ENCODE assay signal across 8 cellular contexts in genomic region chr17:30379303-30380105, GRCh38. TPM values are rescaled to one million over a fixed set of nuclear protein-coding genes. Genes with fewer than 3 reads are reported as not detected.
DNase-seq lines count a peak whose midpoint lies in the region; ATAC-seq and TF ChIP-seq lines count a peak whose summit lies in the region.

No MANE protein-coding gene starts in this region.

- H3K9ac ChIP-seq in OCI-LY3 (ENCODE audit: low read length): peak overlapping the region; percentile 72

- no peaks in the 10 kb centered on the region for H3K27me3 Mint-ChIP-seq in activated naive CD8-positive, alpha-beta T cell

- H2AFZ ChIP-seq in OCI-LY3 (ENCODE audit: low read depth, low read length): peak overlapping the region; percentile 80; the same call in 1 of the 2 replicates

- H3K4me3 ChIP-seq in HAP-1 (peak overlapping the region; percentile 83), OCI-LY3 (ENCODE audit: low read length) (peak overlapping the region; percentile 85), heart left ventricle (peak overlapping the region; percentile 73 to 97 (median 88)), retinal pigment epithelial cell (ENCODE audit: low read length) (peak overlapping the region; percentile 70)

- H3K27ac ChIP-seq in OCI-LY3 (ENCODE audit: low read length): no peak overlapping the region
- H3K27ac ChIP-seq in heart left ventricle: peak overlapping the region; percentile 71 to 93 (median 89)

- H3K4me1 ChIP-seq in HAP-1 (peaks cover 40% of the 10 kb centered on the region), OCI-LY3 (ENCODE audit: low read length) (peaks cover 21% of the 10 kb centered on the region), heart left ventricle (peaks cover 0 to 60% (median 40%) of the 10 kb centered on the region in 12 donors)

- peak overlapping the region; percentile 64 for H3K27ac Mint-ChIP-seq in activated naive CD8-positive, alpha-beta T cell

- no peak for TF ChIP-seq POLR2A in heart left ventricle (IDR thresholded peaks at IDR 0.05)

- no peak for TF ChIP-seq CTCF in OCI-LY3 (IDR thresholded peaks at IDR 0.05; ENCODE audit: low read depth, low read length)
- no peak for TF ChIP-seq CTCF in heart left ventricle (IDR thresholded peaks at IDR 0.05)
- no peak for TF ChIP-seq CTCF in retinal pigment epithelial cell (conservative IDR thresholded peaks at IDR 0.05; ENCODE audit: low read depth, low read length)

- H3K79me2 ChIP-seq in OCI-LY3 (ENCODE audit: low read length): no peaks in the 10 kb centered on the region

- peak overlapping the region; percentile 91 for H3K4me3 Mint-ChIP-seq in activated naive CD8-positive, alpha-beta T cell

- H3K9me3 Mint-ChIP-seq in activated naive CD8-positive, alpha-beta T cell (ENCODE audit: low read depth): no peaks in the 10 kb centered on the region

- H4K20me1 ChIP-seq in OCI-LY3 (ENCODE audit: insufficient read depth, low read length): peaks cover 13% of the 10 kb centered on the region; the same call in 1 of the 2 replicates

- H3K4me1 Mint-ChIP-seq in activated naive CD8-positive, alpha-beta T cell (ENCODE audit: low read depth): peaks cover 67% of the 10 kb centered on the region

- no peaks in the 10 kb centered on the region for H3K9me3 ChIP-seq in HAP-1
- H3K9me3 ChIP-seq in OCI-LY3 (ENCODE audit: insufficient read depth, low read length): no peaks in the 10 kb centered on the region
- H3K9me3 ChIP-seq in heart left ventricle: no peaks in the 10 kb centered on the region

- H3K36me3 Mint-ChIP-seq in activated naive CD8-positive, alpha-beta T cell: peaks cover 2% of the 10 kb centered on the region

- H3K36me3 ChIP-seq in HAP-1 (replicated peaks): no peaks in the 10 kb centered on the region
- H3K36me3 ChIP-seq in OCI-LY3 (replicated peaks; ENCODE audit: low read depth, low read length): no peaks in the 10 kb centered on the region
- H3K36me3 ChIP-seq in heart left ventricle: no peaks in the 10 kb centered on the region

- in situ Hi-C loops in HAP-1 (cut with MboI; ENCODE audit: low sequenced_read_pairs): no loop called here

- WGBS in heart left ventricle, 4 donors: 1 to 4% (median 1%) methylated on average over 12 to 69 of the region's 69 CpGs

- peak overlapping the region; percentile 93 for H3K4me2 ChIP-seq in OCI-LY3 (ENCODE audit: low read length)

- H3K27me3 ChIP-seq in HAP-1 (ENCODE audit: low read depth) (no peaks in the 10 kb centered on the region), OCI-LY3 (ENCODE audit: low read depth, low read length) (peaks cover 15% of the 10 kb centered on the region), heart left ventricle (no peaks in the 10 kb centered on the region)

- ATAC-seq in heart left ventricle: peak in 3 of 4 donors; percentile 1 to 12 (median 9)

- DNase-seq in ELR (ENCODE audit: low read depth) (peak; percentile 34), HAP-1 (ENCODE audit: low spot score in 2 of 2) (peak in 1 of 2 experiments; percentile 39), heart left ventricle (peak in 4 of 5 donors; percentile 29 to 71 (median 40)), retinal pigment epithelial cell (ENCODE audit: low read depth) (no peak), SW 1271 (lab: John Stamatoyannopoulos, UW) (no peak), NCI-H345 (lab: John Stamatoyannopoulos, UW) (no peak)

- intact Hi-C loops in heart left ventricle (cut with DNase I): loop anchor here in 6 of 10 donors (1.0 to 5.0 kb wide), 3 partner anchors 35 to 98 kb away; partner anchors contain the start of gene GOSR1 (in 1 of the 6)

RNA-seq across cellular contexts. Expression of gene CPD, which starts 0.8 kb away (rescaled TPM):
- 10 to 100 TPM; 18.9 to 54.2 (median 31.8) TPM for total RNA-seq in heart left ventricle
- polyA plus RNA-seq in heart left ventricle: 10 to 100 TPM in 1 of 2 donors, 1 to 10 TPM in 1; 3.6 to 36.7 TPM

RNA-seq across cellular contexts. Expression of gene TMIGD1, which starts 45.6 kb away (rescaled TPM):
- not detected for total RNA-seq in heart left ventricle
- polyA plus RNA-seq in heart left ventricle: not detected

Comparison
In these comparisons a context has a peak if more than half of its experiments do, and no peak if none do; other contexts are left out.
1. DNase-seq: peak in ELR (single experiment) and heart left ventricle (4 of 5); none in retinal pigment epithelial cell (single experiment), SW 1271 (0 of 2) and NCI-H345 (single experiment).
2. Peak in every context shown above with its lines, with median percentiles within 50 percentile points of each other: H3K4me3 ChIP-seq.